12 cellular contexts compared by ENCODE assay signal in the genomic region with DNA sequence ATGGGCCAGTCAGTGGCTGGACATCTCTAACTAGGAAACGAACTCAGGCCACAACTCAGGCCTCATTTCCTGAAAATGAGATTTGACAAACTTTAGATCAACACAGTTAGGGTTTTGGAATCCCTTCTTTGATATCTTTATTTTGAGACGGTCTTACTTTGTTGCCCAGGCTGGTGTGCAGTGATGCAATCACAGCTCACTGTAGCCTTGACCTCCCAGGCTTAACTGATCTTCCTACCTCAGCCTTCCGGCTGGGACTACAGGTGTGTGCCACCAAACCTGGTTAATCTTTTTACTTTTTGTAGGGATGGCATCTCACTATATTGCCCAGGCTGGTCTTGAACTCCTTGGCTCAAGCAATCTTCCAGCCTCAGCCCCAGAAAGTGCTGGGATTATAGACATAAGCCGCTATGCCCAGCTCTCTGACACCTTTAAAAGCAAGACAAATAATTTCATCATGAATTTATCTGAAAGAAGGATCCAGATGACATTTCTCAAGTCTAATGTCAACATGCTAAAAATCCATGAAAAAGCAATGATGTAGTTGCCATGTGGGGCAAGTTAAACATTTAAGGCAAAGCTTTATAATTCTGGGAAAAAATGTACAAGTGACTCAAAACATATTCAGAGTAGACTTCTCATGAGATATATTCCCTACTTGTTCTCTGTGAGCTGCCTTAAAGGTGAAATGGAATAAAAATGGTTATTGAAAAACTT.
DNase-seq lines count a peak whose midpoint lies in the region; ATAC-seq and TF ChIP-seq lines count a peak whose summit lies in the region.
"Had no signal": no experiment of that assay in that cellular context is flagged by ENCODE, and none has a peak within 500 bp of the region (broad histone marks: within the 10 kb centered on the region; RNA-seq: fewer than 3 reads in every experiment).

No MANE protein-coding gene starts in this region.

- H2AFZ ChIP-seq in OCI-LY3 (ENCODE audit: low read depth, low read length) = no peak overlapping the region

- peaks cover 30% of the 10 kb centered on the region for H3K27me3 ChIP-seq in OCI-LY3 (ENCODE audit: low read depth, low read length)
- no peaks in the 10 kb centered on the region for H3K27me3 ChIP-seq in gastroesophageal sphincter
- H3K27me3 ChIP-seq in stomach smooth muscle (ENCODE audit: control insufficient read depth in 1 of 2, insufficient read depth in 2 of 2, low read length in 2 of 2) = no peaks in the 10 kb centered on the region
- no peaks in the 10 kb centered on the region for H3K27me3 ChIP-seq in H7 (ENCODE audit: control insufficient read depth, insufficient read depth, low read length)
- no peaks in the 10 kb centered on the region for H3K27me3 ChIP-seq in ovary
- H3K27me3 ChIP-seq: foreskin keratinocyte had no signal

- no peak overlapping the region for H3K27ac Mint-ChIP-seq in activated naive CD8-positive, alpha-beta T cell treated with anti-CD3 and anti-CD28 coated beads, Interleukin-2, amount 50 U/mL, for 24 hours
- H3K27ac Mint-ChIP-seq: naive thymus-derived CD8-positive, alpha-beta T cell had no signal

- H3K4me2 ChIP-seq in OCI-LY3 (ENCODE audit: low read length) = peak overlapping the region; percentile 65

- intact Hi-C loops in ovary (cut with DNase I) = no loop called here

- TF ChIP-seq POLR2A in gastroesophageal sphincter (IDR thresholded peaks at IDR 0.05) (no peak), ovary (IDR thresholded peaks at IDR 0.05) (no peak)

- no peak overlapping the region for H3K4me3 Mint-ChIP-seq in activated naive CD8-positive, alpha-beta T cell treated with anti-CD3 and anti-CD28 coated beads, Interleukin-2, amount 50 U/mL, for 24 hours
- H3K4me3 Mint-ChIP-seq: naive thymus-derived CD8-positive, alpha-beta T cell had no signal

- no peaks in the 10 kb centered on the region for H3K27me3 Mint-ChIP-seq in activated naive CD8-positive, alpha-beta T cell treated with anti-CD3 and anti-CD28 coated beads, Interleukin-2, amount 50 U/mL, for 24 hours

- no peaks in the 10 kb centered on the region for H3K36me3 Mint-ChIP-seq in activated naive CD8-positive, alpha-beta T cell treated with anti-CD3 and anti-CD28 coated beads, Interleukin-2, amount 50 U/mL, for 24 hours (ENCODE audit: low read depth)
- H3K36me3 Mint-ChIP-seq: naive thymus-derived CD8-positive, alpha-beta T cell had no signal

- H3K4me3 ChIP-seq in OCI-LY3 (ENCODE audit: low read length) (peak overlapping the region; percentile 34), gastroesophageal sphincter (no peak overlapping the region), stomach smooth muscle (ENCODE audit: low read length in 2 of 2) (no peak overlapping the region), H7 (ENCODE audit: insufficient read depth, low read depth, low read length) (no peak overlapping the region), ovary (no peak overlapping the region)

- ATAC-seq in GM19397 (IDR thresholded peaks at IDR 0.05; ENCODE audit: unreplicated experiment) (peak; percentile 4), gastroesophageal sphincter (no peak), HG03280 (IDR thresholded peaks at IDR 0.05; ENCODE audit: unreplicated experiment) (no peak)
- no peak for ATAC-seq in activated naive CD8-positive, alpha-beta T cell treated with anti-CD3 and anti-CD28 coated beads, Interleukin-2, amount 50 U/mL, for 24 hours
- ATAC-seq: foreskin keratinocyte; naive thymus-derived CD8-positive, alpha-beta T cell had no signal

- TF ChIP-seq CTCF in OCI-LY3 (IDR thresholded peaks at IDR 0.05; ENCODE audit: low read depth, low read length) = no peak
- no peak for TF ChIP-seq CTCF in gastroesophageal sphincter (IDR thresholded peaks at IDR 0.05)
- no peak for TF ChIP-seq CTCF in ovary (IDR thresholded peaks at IDR 0.05)

- DNase-seq in H7 (no peak), ovary (no peak)
- DNase-seq in activated naive CD8-positive, alpha-beta T cell treated with anti-CD3 and anti-CD28 coated beads, Interleukin-2, amount 50 U/mL, for 24 hours = no peak
- DNase-seq: COR-L47; MM.1S; naive thymus-derived CD8-positive, alpha-beta T cell had no signal

- TF ChIP-seq EP300 in gastroesophageal sphincter (IDR thresholded peaks at IDR 0.05) (no peak), ovary (IDR thresholded peaks at IDR 0.05) (no peak)

- 74 to 91% methylated on average over 3 of the region's 4 CpGs for WGBS in gastroesophageal sphincter (ENCODE audit: low coverage in 1 of 2), 2 donors
- WGBS in ovary, 3 donors = 87 to 94% (median 88%) methylated on average over 4 of the region's 4 CpGs

- peaks cover 15% of the 10 kb centered on the region; the same call in 1 of the 2 replicates for H4K20me1 ChIP-seq in OCI-LY3 (ENCODE audit: insufficient read depth, low read length)

- H3K4me1 Mint-ChIP-seq in activated naive CD8-positive, alpha-beta T cell treated with anti-CD3 and anti-CD28 coated beads, Interleukin-2, amount 50 U/mL, for 24 hours = peaks cover 12% of the 10 kb centered on the region

- H3K9ac ChIP-seq in OCI-LY3 (ENCODE audit: low read length) (peak overlapping the region; percentile 0; the same call in 1 of the 2 replicates), stomach smooth muscle (ENCODE audit: low read length in 2 of 2) (no peak overlapping the region)

- no peaks in the 10 kb centered on the region for H3K9me3 ChIP-seq in OCI-LY3 (ENCODE audit: insufficient read depth, low read length)
- no peaks in the 10 kb centered on the region for H3K9me3 ChIP-seq in gastroesophageal sphincter
- H3K9me3 ChIP-seq in stomach smooth muscle (ENCODE audit: control insufficient read depth in 2 of 2, low read length in 2 of 2) = peaks cover 0 to 4% of the 10 kb centered on the region in 2 donors
- H3K9me3 ChIP-seq in ovary = no peaks in the 10 kb centered on the region

- H3K36me3 ChIP-seq in OCI-LY3 (replicated peaks; ENCODE audit: low read depth, low read length) = no peaks in the 10 kb centered on the region
- H3K36me3 ChIP-seq in gastroesophageal sphincter = peaks cover 0 to 35% of the 10 kb centered on the region in 2 donors
- peaks cover 4 to 10% of the 10 kb centered on the region in 2 donors for H3K36me3 ChIP-seq in stomach smooth muscle (ENCODE audit: control insufficient read depth in 2 of 2, insufficient read depth in 2 of 2, low read length in 2 of 2)
- H3K36me3 ChIP-seq in H7 (replicated peaks; ENCODE audit: control insufficient read depth, insufficient read depth, low read length) = peaks cover 2% of the 10 kb centered on the region
- no peaks in the 10 kb centered on the region for H3K36me3 ChIP-seq in ovary

- H3K27ac ChIP-seq in OCI-LY3 (ENCODE audit: low read length) (peak overlapping the region; percentile 76), gastroesophageal sphincter (peak overlapping the region in 3 of 4 donors; percentile 1 to 80 (median 60)), stomach smooth muscle (ENCODE audit: low read length) (peak overlapping the region; percentile 71), ovary (peak overlapping the region in 1 of 2 donors; percentile 28)
- H3K27ac ChIP-seq: foreskin keratinocyte had no signal

- no peaks in the 10 kb centered on the region for H3K79me2 ChIP-seq in OCI-LY3 (ENCODE audit: low read length)

- peaks cover 72% of the 10 kb centered on the region for H3K4me1 ChIP-seq in OCI-LY3 (ENCODE audit: low read length)
- peaks cover 2 to 27% (median 6%) of the 10 kb centered on the region in 3 donors for H3K4me1 ChIP-seq in gastroesophageal sphincter
- peaks cover 24% of the 10 kb centered on the region for H3K4me1 ChIP-seq in stomach smooth muscle (ENCODE audit: control insufficient read depth, insufficient read depth, low read length)
- peaks cover 9% of the 10 kb centered on the region for H3K4me1 ChIP-seq in ovary (ENCODE audit: insufficient read depth)

- no peaks in the 10 kb centered on the region for H3K9me3 Mint-ChIP-seq in activated naive CD8-positive, alpha-beta T cell treated with anti-CD3 and anti-CD28 coated beads, Interleukin-2, amount 50 U/mL, for 24 hours
